ENCODE assay signal across 8 cellular contexts in genomic region chr10:97318772-97319651, GRCh38. TPM values are rescaled to one million over a fixed set of nuclear protein-coding genes. Genes with fewer than 3 reads are reported as not detected.
DNase-seq lines count a peak whose midpoint lies in the region; ATAC-seq and TF ChIP-seq lines count a peak whose summit lies in the region.

A gene with protein sequence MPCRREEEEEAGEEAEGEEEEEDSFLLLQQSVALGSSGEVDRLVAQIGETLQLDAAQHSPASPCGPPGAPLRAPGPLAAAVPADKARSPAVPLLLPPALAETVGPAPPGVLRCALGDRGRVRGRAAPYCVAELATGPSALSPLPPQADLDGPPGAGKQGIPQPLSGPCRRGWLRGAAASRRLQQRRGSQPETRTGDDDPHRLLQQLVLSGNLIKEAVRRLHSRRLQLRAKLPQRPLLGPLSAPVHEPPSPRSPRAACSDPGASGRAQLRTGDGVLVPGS (plus strand): TSS chr10:97319271. CDS start chr10:97319454, 183 bp downstream.

- peak; percentile 75 for ATAC-seq in HG03064 (IDR thresholded peaks at IDR 0.05; ENCODE audit: low read depth, unreplicated experiment)

- H3K27me3 ChIP-seq in ACC112 (ENCODE audit: insufficient read depth, low read length) (peaks cover 26% of the 10 kb centered on the region), kidney epithelial cell (ENCODE audit: control insufficient read depth, insufficient read depth, low read length) (peaks cover 8% of the 10 kb centered on the region)

- no peak for TF ChIP-seq CTCF in kidney epithelial cell (IDR thresholded peaks at IDR 0.05; ENCODE audit: insufficient read depth, low read length, poor library complexity, severe bottlenecking)

- H2AFZ ChIP-seq in ACC112 (ENCODE audit: low read length, unreplicated experiment): peak within 1 kb of the TSS; percentile 99

- H3K79me2 ChIP-seq in ACC112 (ENCODE audit: control insufficient read depth, insufficient read depth, low read length, unreplicated experiment): no peaks in the 10 kb centered on the region

- peak; percentile 47 for TF ChIP-seq POLR2A in GM18526 (IDR thresholded peaks at IDR 0.05; ENCODE audit: extremely low read depth, insufficient read length)

- H3K27ac ChIP-seq in ACC112 (ENCODE audit: low read depth, low read length): peak within 1 kb of the TSS; percentile 89

- peak; percentile 31 for DNase-seq in NCI-H2196 treated with DMSO at 0.1 percent for 48 hours (lab: John Stamatoyannopoulos, UW; ENCODE audit: unreplicated experiment)
- DNase-seq in activated CD4-positive, CD25-positive, alpha-beta regulatory T cell treated with anti-CD3 and anti-CD28 coated beads, Interleukin-2, amount 50 U/mL, for 16 hours (ENCODE audit: low read depth, low spot score): peak; percentile 83
- peak; percentile 92 for DNase-seq in central memory CD4-positive, alpha-beta T cell
- peak; percentile 55 for DNase-seq in kidney epithelial cell (ENCODE audit: low read depth)
- peak; percentile 81 for DNase-seq in stimulated activated CD4-positive, alpha-beta T cell treated with anti-CD3 and anti-CD28 coated beads, Interleukin-15, amount 100 ng/mL, for 1 hour (ENCODE audit: low read depth in 1 of 2, low spot score in 1 of 2)

- H3K36me3 ChIP-seq in ACC112 (ENCODE audit: insufficient read depth, low read length): no peaks in the 10 kb centered on the region
- H3K36me3 ChIP-seq in kidney epithelial cell (ENCODE audit: control insufficient read depth, insufficient read depth, low read length): no peaks in the 10 kb centered on the region

- H3K4me3 ChIP-seq in ACC112 (ENCODE audit: low read depth, low read length): peak within 1 kb of the TSS; percentile 85
- peak within 1 kb of the TSS; percentile 68 for H3K4me3 ChIP-seq in kidney epithelial cell (ENCODE audit: low read depth, low read length)

- H3K4me1 ChIP-seq in ACC112 (ENCODE audit: control insufficient read depth, insufficient read depth, low read length, unreplicated experiment): peaks cover 4% of the 10 kb centered on the region

RNA-seq across cellular contexts. Expression of the gene that starts here (rescaled TPM):
- total RNA-seq in kidney epithelial cell: 2.4 and 2.6 TPM in 2 replicates

Comparison
In these comparisons a context has a peak if more than half of its experiments do, and no peak if none do; other contexts are left out.
1. Peak in every context shown above with its lines: DNase-seq, ATAC-seq, H3K4me3 ChIP-seq and H3K27ac ChIP-seq.
2. DNase-seq: peak in every context shown above with its lines; median percentile 92 in central memory CD4-positive, alpha-beta T cell; 83 in activated CD4-positive, CD25-positive, alpha-beta regulatory T cell treated with anti-CD3 and anti-CD28 coated beads, Interleukin-2, amount 50 U/mL, for 16 hours; 81 in stimulated activated CD4-positive, alpha-beta T cell treated with anti-CD3 and anti-CD28 coated beads, Interleukin-15, amount 100 ng/mL, for 1 hour; 55 in kidney epithelial cell; 31 in NCI-H2196 treated with DMSO at 0.1 percent for 48 hours.